ENCODE assay signal across 23 cellular contexts in the genomic region with DNA sequence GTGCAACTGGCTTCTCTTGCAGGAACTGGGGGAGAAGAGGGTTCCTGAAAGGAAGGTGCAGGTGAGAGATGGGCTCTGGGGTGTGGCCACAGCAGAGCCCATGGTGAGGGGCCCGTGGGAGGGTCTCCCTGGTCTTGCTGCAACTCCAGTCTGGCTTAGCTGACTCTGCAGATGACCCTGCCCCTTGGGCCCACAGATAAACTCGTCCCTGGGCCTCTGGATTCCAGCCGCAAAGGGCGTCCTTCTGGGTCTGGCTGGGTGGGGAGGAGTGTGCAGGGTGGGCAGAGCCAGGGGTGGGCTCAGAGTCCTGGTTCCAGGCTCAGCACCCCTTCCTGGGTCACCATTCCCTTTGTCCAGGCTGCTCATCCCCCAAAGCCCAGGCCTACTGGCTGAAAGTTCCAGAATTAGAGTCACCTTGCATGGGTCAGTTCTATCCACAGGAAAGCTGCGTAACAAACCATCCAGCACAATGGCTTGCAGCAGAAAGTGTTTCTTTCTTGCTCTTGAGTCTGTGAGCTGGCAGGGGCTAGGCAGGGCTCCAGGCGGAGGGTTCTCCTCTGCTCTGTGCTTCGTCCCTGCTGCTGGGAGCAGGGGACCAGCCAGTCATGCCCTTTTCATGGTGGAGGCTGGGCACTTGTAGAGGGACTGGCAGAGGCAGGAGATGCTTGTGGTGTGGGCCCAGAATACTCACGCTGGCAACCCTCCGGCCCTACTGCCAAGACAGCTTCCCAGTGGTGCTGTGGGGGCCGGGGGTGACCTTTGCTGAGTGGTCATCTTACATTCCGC. TPM values are rescaled to one million over a fixed set of nuclear protein-coding genes. Genes with fewer than 3 reads are reported as not detected.
"Had no signal": no experiment of that assay in that cellular context is flagged by ENCODE, and none has a peak within 500 bp of the region (broad histone marks: within the 10 kb centered on the region; RNA-seq: fewer than 3 reads in every experiment).

No MANE protein-coding gene starts in this region.

- ATAC-seq: mucosa of descending colon; naive thymus-derived CD4-positive, alpha-beta T cell; natural killer cell treated with Interleukin-12 subunit alpha and Interleukin-12 subunit beta and Interleukin-15 and Interleukin-18, amount 100 ng/mL, for 72 hours; pancreas; right cardiac atrium; stimulated activated memory B cell treated with anti-CD40 and anti-IgM and Interleukin-4, amounts not matched to agents 10 μg/mL and 1 μg/mL and 100 μg/mL, for 72 hours; stimulated activated naive CD8-positive, alpha-beta T cell treated with anti-CD3 and anti-CD28 coated beads, Interleukin-15, amount 100 ng/mL, for 72 hours; upper lobe of right lung had no signal

- H3K27ac ChIP-seq: left ventricle myocardium inferior, pancreas, prostate gland, sigmoid colon, thyroid gland, upper lobe of right lung had no signal

- H3K36me3 ChIP-seq: left ventricle myocardium inferior, pancreas, prostate gland, sigmoid colon, spleen, thyroid gland, upper lobe of right lung had no signal

- H3K9me3 ChIP-seq: mucosa of descending colon, pancreas, prostate gland, thyroid gland, upper lobe of right lung had no signal

- DNase-seq: islet precursor cell; left ventricle myocardium inferior; midbrain; mucosa of descending colon; naive thymus-derived CD4-positive, alpha-beta T cell; retina; sigmoid colon; small intestine; spleen; stimulated activated CD4-positive, alpha-beta T cell treated with anti-CD3 and anti-CD28 coated beads, Interleukin-4, amount 100 ng/mL, for 24 hours; stimulated activated CD8-positive, alpha-beta memory T cell treated with anti-CD3 and anti-CD28 coated beads, Interleukin-4, amount 100 ng/mL, for 48 hours; stimulated activated naive CD4-positive, alpha-beta T cell treated with Interleukin-2 at 50 U/mL for 16 hours; stimulated activated naive CD8-positive, alpha-beta T cell treated with anti-CD3 and anti-CD28 coated beads, Interleukin-15, amount 100 ng/mL, for 72 hours; thyroid gland; trophoblast cell; upper lobe of right lung had no signal

- H3K27me3 ChIP-seq: thyroid gland had no signal

- H3K4me3 ChIP-seq: left ventricle myocardium inferior, lung, mucosa of descending colon, pancreas, prostate gland, sigmoid colon, spleen, thyroid gland, upper lobe of right lung had no signal

- FAIRE-seq: pancreas, small intestine, urothelium cell line had no signal

- H3K4me1 ChIP-seq: left ventricle myocardium inferior, pancreas, prostate gland, sigmoid colon, thyroid gland, upper lobe of right lung had no signal

RNA-seq across cellular contexts. Expression of gene ADRA2C, which starts 43.5 kb away (rescaled TPM):
- total RNA-seq: naive thymus-derived CD4-positive, alpha-beta T cell; natural killer cell treated with Interleukin-12 subunit alpha and Interleukin-12 subunit beta and Interleukin-15 and Interleukin-18, amount 100 ng/mL, for 72 hours had no signal
- polyA plus RNA-seq: naive thymus-derived CD4-positive, alpha-beta T cell had no signal
